In the genomic region with DNA sequence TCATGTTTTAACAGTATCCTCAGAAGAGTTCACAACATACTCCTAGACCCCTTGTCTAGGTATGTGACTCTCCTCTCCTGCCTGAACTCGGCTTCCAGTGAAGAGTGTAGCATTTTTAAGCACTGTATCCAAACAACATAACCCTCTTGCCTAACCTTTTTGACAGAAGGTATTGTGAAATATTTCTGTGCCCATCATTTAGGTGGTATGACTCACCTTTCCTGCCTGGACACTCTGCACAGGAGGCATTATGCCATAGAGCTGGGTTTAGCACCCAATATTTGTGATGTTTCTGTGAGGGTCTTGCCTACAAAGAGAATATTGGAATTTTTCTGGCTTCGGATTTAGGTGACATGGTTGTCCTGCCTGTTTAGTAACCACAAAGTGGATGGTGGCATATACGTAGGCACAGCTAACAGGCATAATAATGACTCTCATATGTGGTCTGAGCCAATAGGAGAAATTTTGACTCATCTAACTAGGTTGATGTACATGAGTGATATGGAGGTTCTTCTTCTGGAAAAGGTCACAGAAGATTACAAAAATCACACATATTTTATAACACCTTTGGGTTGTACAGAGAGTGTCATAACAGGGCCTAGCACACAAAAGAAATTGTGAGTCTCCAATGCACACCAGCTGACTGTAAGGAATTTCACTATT, we compare ENCODE assay signal across 27 cellular contexts.
DNase-seq lines count a peak whose midpoint lies in the region; ATAC-seq, FAIRE-seq and TF ChIP-seq lines count a peak whose summit lies in the region.
"Had no signal": no experiment of that assay in that cellular context is flagged by ENCODE, and none has a peak within 500 bp of the region (broad histone marks: within the 10 kb centered on the region; RNA-seq: fewer than 3 reads in every experiment).

No MANE protein-coding gene starts in this region.

- no peaks in the 10 kb centered on the region for H3K27me3 ChIP-seq in bronchial epithelial cell (ENCODE audit: control insufficient read depth, insufficient read depth, low read length)
- H3K27me3 ChIP-seq: BLaER1, SJCRH30 had no signal

- no peaks in the 10 kb centered on the region for H3K4me1 Mint-ChIP-seq in T-cell
- H3K4me1 Mint-ChIP-seq: H9 had no signal

- H3K9me3 Mint-ChIP-seq in T-cell = no peaks in the 10 kb centered on the region
- H3K9me3 Mint-ChIP-seq: CD4-positive, alpha-beta T cell; H9 had no signal

- CTCF ChIA-PET in T-cell (lab: Charles Lee) = no interaction called here

- H3K36me3 Mint-ChIP-seq in T-cell = no peaks in the 10 kb centered on the region

- POLR2A ChIA-PET in T-cell (lab: Charles Lee) = no interaction called here

- H3K36me3 ChIP-seq in bronchial epithelial cell (ENCODE audit: control insufficient read depth, insufficient read depth, low read length) = no peaks in the 10 kb centered on the region
- H3K36me3 ChIP-seq: BLaER1, SJCRH30 had no signal

- DNase-seq in activated CD4-positive, CD25-positive, alpha-beta regulatory T cell treated with anti-CD3 and anti-CD28 coated beads, Interleukin-2, amount 50 U/mL, for 72 hours = no peak
- DNase-seq in NCI-H226 (peak; percentile 29), bronchial epithelial cell (ENCODE audit: low read depth) (peak; percentile 76), HUDEP-2 (lab: John Stamatoyannopoulos, UW; ENCODE audit: unreplicated experiment in 76 of 76) (no peak), T-cell (no peak)
- no peak for DNase-seq in stimulated activated naive CD8-positive, alpha-beta T cell treated with anti-CD3 and anti-CD28 coated beads, Interleukin-15, Interleukin-2, amounts not matched to agents 100 U/mL and 50 U/mL, for 24 hours
- DNase-seq: ACHN; Caco-2; CD4-positive, alpha-beta T cell; DMS 273 treated with DMSO at 0.1 percent for 48 hours; DMS79 treated with DMSO at 0.1 percent for 48 hours; H9; HFFc6; IMR-90; NCI-H1092 treated with DMSO at 0.1 percent for 48 hours; NCI-H1436 treated with DMSO at 0.1 percent for 48 hours; NCI-H2029; NCI-H345; NCI-H524; NCI-H774; NK-92 treated with Interleukin-12 subunit alpha and Interleukin-12 subunit beta, amount 100 ng/mL, for 24 hours; SJCRH30 had no signal

- ATAC-seq in activated CD4-positive, CD25-positive, alpha-beta regulatory T cell treated with anti-CD3 and anti-CD28 coated beads, Interleukin-2, amount 50 U/mL, for 24 hours = peak; percentile 28 to 44
- ATAC-seq in stimulated activated naive CD8-positive, alpha-beta T cell treated with anti-CD3 and anti-CD28 coated beads, Interleukin-15, Interleukin-2, amounts not matched to agents 100 U/mL and 50 U/mL, for 24 hours = peak; percentile 62
- no peak for ATAC-seq in GM18520 (IDR thresholded peaks at IDR 0.05; ENCODE audit: unreplicated experiment)
- no peak for ATAC-seq in T-cell (replicated peaks in 1 of 4)
- ATAC-seq: Panc1 had no signal

- H3K27ac Mint-ChIP-seq in T-cell = no peak overlapping the region
- H3K27ac Mint-ChIP-seq: CD4-positive, alpha-beta T cell; H9; HFFc6 had no signal

- no peak for FAIRE-seq in bronchial epithelial cell (lab: Jason Lieb, UNC)
- FAIRE-seq: HTR-8/SVneo had no signal

- no peak overlapping the region for H3K4me3 Mint-ChIP-seq in T-cell
- H3K4me3 Mint-ChIP-seq: CD4-positive, alpha-beta T cell; H9; HFFc6 had no signal

- H3K27me3 Mint-ChIP-seq in T-cell = no peaks in the 10 kb centered on the region
- H3K27me3 Mint-ChIP-seq: CD4-positive, alpha-beta T cell had no signal

- TF ChIP-seq CTCF in bronchial epithelial cell (IDR thresholded peaks at IDR 0.05; ENCODE audit: insufficient read depth, low read length, severe bottlenecking) = no peak

- no peak overlapping the region for H3K4me3 ChIP-seq in bronchial epithelial cell (ENCODE audit: low read depth, low read length)
- H3K4me3 ChIP-seq: BLaER1, SJCRH30 had no signal

Comparison
In these comparisons a context has a peak if more than half of its experiments do, and no peak if none do; other contexts are left out.
1. ATAC-seq: peak in activated CD4-positive, CD25-positive, alpha-beta regulatory T cell treated with anti-CD3 and anti-CD28 coated beads, Interleukin-2, amount 50 U/mL, for 24 hours (2 of 2) and stimulated activated naive CD8-positive, alpha-beta T cell treated with anti-CD3 and anti-CD28 coated beads, Interleukin-15, Interleukin-2, amounts not matched to agents 100 U/mL and 50 U/mL, for 24 hours (single experiment); none in GM18520 (single experiment) and T-cell (0 of 4).
2. DNase-seq: peak in NCI-H226 (single experiment) and bronchial epithelial cell (single experiment); none in activated CD4-positive, CD25-positive, alpha-beta regulatory T cell treated with anti-CD3 and anti-CD28 coated beads, Interleukin-2, amount 50 U/mL, for 72 hours (single experiment), stimulated activated naive CD8-positive, alpha-beta T cell treated with anti-CD3 and anti-CD28 coated beads, Interleukin-15, Interleukin-2, amounts not matched to agents 100 U/mL and 50 U/mL, for 24 hours (single experiment), HUDEP-2 (0 of 76) and T-cell (0 of 34).